Comparison of ENCODE assay signal across 1 cellular context in genomic region chr5:135545115-135545514, GRCh38.
TF ChIP-seq lines count a peak whose summit lies in the region.

No MANE protein-coding gene starts in this region.

TF ChIP-seq in H1, 55 proteins besides CTCF, POLR2A, EP300 and RAD21 (continued from another document):
- TF ChIP-seq ATF2 (IDR thresholded peaks at IDR 0.05; ENCODE audit: low read length) (no peak), ATF3 (IDR thresholded peaks at IDR 0.05; ENCODE audit: insufficient read depth, low read depth, low read length) (no peak), TBP (IDR thresholded peaks at IDR 0.05; ENCODE audit: low read depth, low read length) (no peak), RXRA (IDR thresholded peaks at IDR 0.05; ENCODE audit: insufficient read depth, low read depth, low read length) (no peak), USF2 (IDR thresholded peaks at IDR 0.05; ENCODE audit: low read length) (no peak), CTBP2 (IDR thresholded peaks at IDR 0.05; ENCODE audit: borderline replicate concordance, insufficient read depth, insufficient read length, low read length) (no peak), SP4 (IDR thresholded peaks at IDR 0.05; ENCODE audit: low read length) (no peak), SUZ12 (IDR thresholded peaks at IDR 0.05; ENCODE audit: low read length) (peak; percentile 10; the same call in 1 of the 2 replicates), POU5F1 (IDR thresholded peaks at IDR 0.05; ENCODE audit: low read depth, low read length) (no peak), GABPA (IDR thresholded peaks at IDR 0.05; ENCODE audit: borderline replicate concordance, insufficient read depth, low read length) (no peak), TAF7 (optimal IDR thresholded peaks at IDR 0.05; ENCODE audit: borderline replicate concordance, low read depth, low read length) (no peak), GTF2F1 (IDR thresholded peaks at IDR 0.05; ENCODE audit: borderline replicate concordance, low read depth, low read length) (no peak), EGR1 (IDR thresholded peaks at IDR 0.05; ENCODE audit: borderline replicate concordance, low read depth, low read length) (peak; percentile 27; the same call in 1 of the 2 replicates), CBX5 (IDR thresholded peaks at IDR 0.05; ENCODE audit: low read depth, low read length) (no peak), EZH2 (IDR thresholded peaks at IDR 0.05; ENCODE audit: low read depth, low read length, severe bottlenecking) (peak; percentile 75), CREB1 (IDR thresholded peaks at IDR 0.05) (no peak), SAP30 (IDR thresholded peaks at IDR 0.05; ENCODE audit: insufficient read depth, insufficient replicate concordance, low read length) (no peak), E2F6 (IDR thresholded peaks at IDR 0.05) (no peak), RNF2 (IDR thresholded peaks at IDR 0.05; ENCODE audit: borderline replicate concordance, low read depth, low read length, missing control alignments, poor library complexity, severe bottlenecking) (peak; percentile 35)
